In the genomic region with DNA sequence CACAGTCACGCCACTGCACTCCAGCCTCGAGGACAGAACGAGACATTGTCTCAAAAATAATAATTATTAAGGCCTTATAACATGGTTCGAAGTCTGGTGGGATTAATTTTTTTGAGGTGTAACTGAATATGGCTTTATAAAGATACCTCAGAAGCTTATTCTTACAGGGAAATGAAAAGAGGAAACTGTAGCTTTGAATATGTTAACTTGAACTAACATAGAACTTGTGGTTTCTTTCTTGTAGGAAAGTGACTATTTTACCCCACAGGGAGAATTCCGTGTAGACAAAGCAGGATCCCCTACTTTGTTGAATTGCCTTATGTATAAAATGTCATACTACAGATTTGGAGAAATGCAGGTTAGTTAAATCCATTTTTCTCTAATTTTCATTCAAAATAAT, we compare ENCODE assay signal across 25 cellular contexts.
A peak's percentile ranks its signal among the peaks of the same experiment; 100 is the strongest.
DNase-seq lines count a peak whose midpoint lies in the region; ATAC-seq and TF ChIP-seq lines count a peak whose summit lies in the region.
"Had no signal": no experiment of that assay in that cellular context is flagged by ENCODE, and none has a peak within 500 bp of the region (broad histone marks: within the 10 kb centered on the region; RNA-seq: fewer than 3 reads in every experiment).

No MANE protein-coding gene starts in this region.

- no peaks in the 10 kb centered on the region for H3K9me2 ChIP-seq in hepatocyte (replicated peaks; ENCODE audit: insufficient read depth)

- H3K27ac ChIP-seq in testis (no peak overlapping the region), hepatocyte (no peak overlapping the region)
- H3K27ac ChIP-seq: esophagus squamous epithelium, gastrocnemius medialis, HL-60, sigmoid colon, uterus had no signal

- H3K9me3 Mint-ChIP-seq in activated naive CD8-positive, alpha-beta T cell (ENCODE audit: low read depth) = no peaks in the 10 kb centered on the region
- H3K9me3 Mint-ChIP-seq in activated naive CD8-positive, alpha-beta T cell treated with anti-CD3 and anti-CD28 coated beads, Interleukin-2, amount 50 U/mL, for 24 hours = no peaks in the 10 kb centered on the region
- H3K9me3 Mint-ChIP-seq in activated B cell treated with CpG ODN at 0.5 μM for 24 hours = no peaks in the 10 kb centered on the region
- H3K9me3 Mint-ChIP-seq: activated naive CD8-positive, alpha-beta T cell treated with anti-CD3 and anti-CD28 coated beads, Interleukin-2, amount 10 ng/mL, durations not matched to agents 7 days and 5 days; activated T-helper 17 cell treated with anti-CD3 and anti-CD28 coated beads, Interleukin-2, amount 50 U/mL, for 72 hours; CD4-positive, alpha-beta memory T cell; HFFc6; neural crest cell had no signal

- DNase-seq in activated naive CD8-positive, alpha-beta T cell treated with anti-CD3 and anti-CD28 coated beads, Interleukin-2, amount 50 U/mL, for 24 hours = no peak
- DNase-seq in KG1 (lab: John Stamatoyannopoulos, UW) (peak; percentile 12), activated B cell treated with CpG ODN at 0.5 μM for 24 hours (no peak), testis (no peak), hepatocyte (ENCODE audit: low spot score) (no peak), GM13977 (ENCODE audit: low spot score) (no peak)
- DNase-seq: activated naive CD8-positive, alpha-beta T cell treated with anti-CD3 and anti-CD28 coated beads, Interleukin-2, amount 10 ng/mL, durations not matched to agents 7 days and 5 days; CD4-positive, alpha-beta memory T cell; DMS153; esophagus squamous epithelium; gastrocnemius medialis; GDM1; HFFc6; islet precursor cell; NCI-H1436 treated with DMSO at 0.1 percent for 48 hours; NCI-H526; sigmoid colon; uterus had no signal

- peak overlapping the region; percentile 46 for H3K27ac Mint-ChIP-seq in activated naive CD8-positive, alpha-beta T cell
- H3K27ac Mint-ChIP-seq in activated naive CD8-positive, alpha-beta T cell treated with anti-CD3 and anti-CD28 coated beads, Interleukin-2, amount 50 U/mL, for 24 hours = no peak overlapping the region
- H3K27ac Mint-ChIP-seq in activated B cell treated with CpG ODN at 0.5 μM for 24 hours = peak overlapping the region; percentile 70
- H3K27ac Mint-ChIP-seq: activated naive CD8-positive, alpha-beta T cell treated with anti-CD3 and anti-CD28 coated beads, Interleukin-2, amount 10 ng/mL, durations not matched to agents 7 days and 5 days; activated T-helper 17 cell treated with anti-CD3 and anti-CD28 coated beads, Interleukin-2, amount 50 U/mL, for 72 hours; HFFc6 had no signal

- no peak overlapping the region for H3K4me2 ChIP-seq in hepatocyte

- H3K36me3 Mint-ChIP-seq in activated naive CD8-positive, alpha-beta T cell = peaks cover 22% of the 10 kb centered on the region
- H3K36me3 Mint-ChIP-seq in activated naive CD8-positive, alpha-beta T cell treated with anti-CD3 and anti-CD28 coated beads, Interleukin-2, amount 50 U/mL, for 24 hours (ENCODE audit: low read depth) = peaks cover 81% of the 10 kb centered on the region
- H3K36me3 Mint-ChIP-seq in activated B cell treated with CpG ODN at 0.5 μM for 24 hours (ENCODE audit: low read depth) = peaks cover 77% of the 10 kb centered on the region

- 88 to 94% methylated on average over 5 of the region's 5 CpGs for WGBS in testis, 2 donors
- WGBS in hepatocyte (ENCODE audit: low lambda C conversion rate, missing lambda C conversion rate) = 94% methylated on average over 5 of the region's 5 CpGs

- intact Hi-C loops in activated B cell treated with CpG ODN at 0.5 μM for 24 hours (cut with micrococcal nuclease) (no loop called here), testis (cut with DNase I; ENCODE audit: low total_unique reads) (no loop called here)

- H3K4me3 Mint-ChIP-seq in activated naive CD8-positive, alpha-beta T cell = no peak overlapping the region
- H3K4me3 Mint-ChIP-seq in activated naive CD8-positive, alpha-beta T cell treated with anti-CD3 and anti-CD28 coated beads, Interleukin-2, amount 50 U/mL, for 24 hours = no peak overlapping the region
- peak overlapping the region; percentile 5 for H3K4me3 Mint-ChIP-seq in activated B cell treated with CpG ODN at 0.5 μM for 24 hours
- H3K4me3 Mint-ChIP-seq: activated naive CD8-positive, alpha-beta T cell treated with anti-CD3 and anti-CD28 coated beads, Interleukin-2, amount 10 ng/mL, durations not matched to agents 7 days and 5 days; activated T-helper 17 cell treated with anti-CD3 and anti-CD28 coated beads, Interleukin-2, amount 50 U/mL, for 72 hours; CD4-positive, alpha-beta memory T cell; HFFc6; neural crest cell had no signal

- no peak for ATAC-seq in activated naive CD8-positive, alpha-beta T cell treated with anti-CD3 and anti-CD28 coated beads, Interleukin-2, amount 50 U/mL, for 24 hours
- ATAC-seq in activated B cell treated with CpG ODN at 0.5 μM for 24 hours (ENCODE audit: low read depth) (peak; percentile 34), HG02763 (IDR thresholded peaks at IDR 0.05; ENCODE audit: unreplicated experiment) (no peak)
- ATAC-seq: activated T-helper 17 cell treated with anti-CD3 and anti-CD28 coated beads, Interleukin-2, amount 50 U/mL, for 72 hours; gastrocnemius medialis; HepG2 had no signal

- peaks cover 29% of the 10 kb centered on the region for H3K4me1 Mint-ChIP-seq in activated naive CD8-positive, alpha-beta T cell (ENCODE audit: low read depth)
- peaks cover 21% of the 10 kb centered on the region for H3K4me1 Mint-ChIP-seq in activated naive CD8-positive, alpha-beta T cell treated with anti-CD3 and anti-CD28 coated beads, Interleukin-2, amount 50 U/mL, for 24 hours
- peaks cover 26% of the 10 kb centered on the region for H3K4me1 Mint-ChIP-seq in activated B cell treated with CpG ODN at 0.5 μM for 24 hours

- H3K36me3 ChIP-seq in testis (ENCODE audit: low read depth, missing control alignments) (no peaks in the 10 kb centered on the region), hepatocyte (replicated peaks; ENCODE audit: insufficient read depth, low read depth) (no peaks in the 10 kb centered on the region)
- H3K36me3 ChIP-seq: uterus had no signal

- H3K79me2 ChIP-seq in hepatocyte = no peaks in the 10 kb centered on the region

- POLR2A ChIA-PET in activated B cell treated with CpG ODN at 0.5 μM for 24 hours (lab: Charles Lee) = interaction anchor here (0.6 kb wide), 1 partner anchor 96 kb away, joined by 3 read pairs; the partner anchor contains the start of gene STT3B

- no peaks in the 10 kb centered on the region for H4K20me1 ChIP-seq in hepatocyte (ENCODE audit: insufficient read depth, poor library complexity, severe bottlenecking)

- no peak for TF ChIP-seq CTCF in activated B cell treated with CpG ODN at 0.5 μM for 24 hours (IDR thresholded peaks at IDR 0.05)
- no peak for TF ChIP-seq CTCF in testis (IDR thresholded peaks at IDR 0.05)
- no peak for TF ChIP-seq CTCF in hepatocyte (IDR thresholded peaks at IDR 0.05; ENCODE audit: poor library complexity)
- TF ChIP-seq CTCF in GM13977 (IDR thresholded peaks at IDR 0.05; ENCODE audit: extremely low read depth, insufficient read depth, missing control alignments) = no peak

- H3K9me3 ChIP-seq in testis (no peaks in the 10 kb centered on the region), hepatocyte (ENCODE audit: low read depth) (no peaks in the 10 kb centered on the region)
- H3K9me3 ChIP-seq: esophagus squamous epithelium, gastrocnemius medialis, sigmoid colon, uterus had no signal

- H3K4me1 ChIP-seq in testis (no peaks in the 10 kb centered on the region), hepatocyte (ENCODE audit: insufficient read depth) (no peaks in the 10 kb centered on the region)
- H3K4me1 ChIP-seq: esophagus squamous epithelium, sigmoid colon had no signal

- no peak for TF ChIP-seq POLR2A in testis (IDR thresholded peaks at IDR 0.05)

- H3K27me3 Mint-ChIP-seq in activated naive CD8-positive, alpha-beta T cell = no peaks in the 10 kb centered on the region
- no peaks in the 10 kb centered on the region for H3K27me3 Mint-ChIP-seq in activated naive CD8-positive, alpha-beta T cell treated with anti-CD3 and anti-CD28 coated beads, Interleukin-2, amount 50 U/mL, for 24 hours
- H3K27me3 Mint-ChIP-seq in activated B cell treated with CpG ODN at 0.5 μM for 24 hours = no peaks in the 10 kb centered on the region
- H3K27me3 Mint-ChIP-seq: activated naive CD8-positive, alpha-beta T cell treated with anti-CD3 and anti-CD28 coated beads, Interleukin-2, amount 10 ng/mL, durations not matched to agents 7 days and 5 days; activated T-helper 17 cell treated with anti-CD3 and anti-CD28 coated beads, Interleukin-2, amount 50 U/mL, for 72 hours; CD4-positive, alpha-beta memory T cell; progenitor cell of endocrine pancreas had no signal

- CTCF ChIA-PET in activated B cell treated with CpG ODN at 0.5 μM for 24 hours (lab: Charles Lee) = interaction anchor here (1.2 kb wide), 1 partner anchor 525 kb away, joined by 3 read pairs; no protein-coding TSS in a partner anchor

- H2AFZ ChIP-seq in hepatocyte = no peak overlapping the region

- H3K4me3 ChIP-seq in testis (no peak overlapping the region), hepatocyte (no peak overlapping the region)
- H3K4me3 ChIP-seq: esophagus squamous epithelium, gastrocnemius medialis, sigmoid colon, uterus had no signal

- no peaks in the 10 kb centered on the region for H3K27me3 ChIP-seq in testis
- no peaks in the 10 kb centered on the region for H3K27me3 ChIP-seq in hepatocyte
- H3K27me3 ChIP-seq: esophagus squamous epithelium, gastrocnemius medialis, sigmoid colon, uterus had no signal

- in situ Hi-C loops in GM13977 (cut with MboI; ENCODE audit: low pct_unique_long_range_greater_than_20kb, low sequenced_read_pairs, unreplicated experiment) = no loop called here
